21 cellular contexts compared by ENCODE assay signal in genomic region chr21:45168522-45168921, GRCh38.
"Had no signal": no experiment of that assay in that cellular context is flagged by ENCODE, and none has a peak within 500 bp of the region (broad histone marks: within the 10 kb centered on the region; RNA-seq: fewer than 3 reads in every experiment).

No MANE protein-coding gene starts in this region.

- H3K4me1 ChIP-seq: colonic mucosa, pancreas had no signal

- H3K4me3 Mint-ChIP-seq: activated T-cell treated with anti-CD3 and anti-CD28 coated beads, Interleukin-2, amount 50 U/mL, for 4 hours; neural crest cell; type B pancreatic cell had no signal

- H3K36me3 Mint-ChIP-seq: type B pancreatic cell had no signal

- H3K36me3 ChIP-seq: cardiac muscle cell, colonic mucosa, pancreas had no signal

- H3K9me3 Mint-ChIP-seq: activated T-cell treated with anti-CD3 and anti-CD28 coated beads, Interleukin-2, amount 50 U/mL, for 4 hours; neural crest cell; type B pancreatic cell had no signal

- H3K27me3 ChIP-seq: cardiac muscle cell, colonic mucosa, esophagus squamous epithelium, foreskin keratinocyte, pancreas, suprapubic skin had no signal

- ATAC-seq: activated T-cell treated with anti-CD3 and anti-CD28 coated beads, Interleukin-2, amount 50 U/mL, for 4 hours; foreskin keratinocyte; left colon; lower lobe of right lung; pancreas had no signal

- H3K9me3 ChIP-seq: colonic mucosa, esophagus squamous epithelium, lower lobe of right lung, pancreas, suprapubic skin had no signal

- FAIRE-seq: islet of Langerhans, pancreas had no signal

- DNase-seq: activated CD4-positive, alpha-beta T cell treated with anti-CD3 and anti-CD28 coated beads, Interleukin-2, amount 50 U/mL, for 48 hours; activated CD4-positive, CD25-positive, alpha-beta regulatory T cell treated with anti-CD3 and anti-CD28 coated beads, Interleukin-2, amount 50 U/mL, for 72 hours; activated effector memory CD4-positive, alpha-beta T cell treated with Interleukin-2 at 50 U/mL for 16 hours; activated naive CD4-positive, alpha-beta T cell treated with anti-CD3 and anti-CD28 coated beads, Interleukin-2, amount 50 U/mL, for 16 hours; activated T-cell treated with anti-CD3 and anti-CD28 coated beads, Interleukin-2, amount 50 U/mL, for 4 hours; colonic mucosa; esophagus squamous epithelium; foreskin keratinocyte; left colon; lower lobe of right lung; pancreas; stimulated activated CD4-positive, alpha-beta T cell treated with anti-CD3 and anti-CD28 coated beads, Interleukin-4, amount 100 ng/mL, for 4 hours; stimulated activated CD8-positive, alpha-beta memory T cell treated with anti-CD3 and anti-CD28 coated beads, Interleukin-4, amount 100 ng/mL, for 48 hours; stimulated activated naive CD8-positive, alpha-beta T cell treated with anti-CD3 and anti-CD28 coated beads, Interleukin-15, Interleukin-2, amounts not matched to agents 100 U/mL and 50 U/mL, for 24 hours; T1000 had no signal

- H3K4me3 ChIP-seq: cardiac muscle cell, colonic mucosa, esophagus squamous epithelium, lower lobe of right lung, pancreas, skin epidermis, suprapubic skin had no signal

- H3K27ac ChIP-seq: cardiac muscle cell, colonic mucosa, foreskin keratinocyte, lower lobe of right lung, pancreas, suprapubic skin had no signal

- H3K27ac Mint-ChIP-seq: type B pancreatic cell had no signal
